ENCODE assay signal across 22 cellular contexts in genomic region chr2:134976074-134976702, GRCh38.
"Had no signal": no experiment of that assay in that cellular context is flagged by ENCODE, and none has a peak within 500 bp of the region (broad histone marks: within the 10 kb centered on the region; RNA-seq: fewer than 3 reads in every experiment).

No MANE protein-coding gene starts in this region.

- ATAC-seq: activated CD4-positive, alpha-beta T cell treated with anti-CD3 and anti-CD28 coated beads for 36 hours; activated CD8-positive, alpha-beta T cell treated with anti-CD3 and anti-CD28 coated beads for 36 hours; activated T-cell treated with anti-CD3 and anti-CD28 coated beads, Interleukin-2, amount 50 U/mL, for 72 hours; sciatic nerve; stimulated activated memory B cell treated with anti-CD40 and anti-IgM and Interleukin-4, amounts not matched to agents 10 μg/mL and 1 μg/mL and 100 μg/mL, for 72 hours had no signal

- H3K27me3 ChIP-seq: brain microvascular endothelial cell, dorsolateral prefrontal cortex, esophagus squamous epithelium, spleen, tibial artery, uterus had no signal

- H3K4me1 ChIP-seq: esophagus squamous epithelium, spleen, tibial artery, uterus had no signal

- H3K27me3 Mint-ChIP-seq: activated naive CD8-positive, alpha-beta T cell treated with anti-CD3 and anti-CD28 coated beads for 36 hours; progenitor cell of endocrine pancreas had no signal

- H3K9me3 ChIP-seq: uterus had no signal

- DNase-seq: activated CD4-positive, alpha-beta T cell treated with anti-CD3 and anti-CD28 coated beads for 36 hours; activated CD8-positive, alpha-beta memory T cell treated with anti-CD3 and anti-CD28 coated beads, Interleukin-2, amount 50 U/mL, for 4 hours; activated CD8-positive, alpha-beta T cell treated with anti-CD3 and anti-CD28 coated beads for 36 hours; activated gamma-delta T cell treated with Interleukin-2 at 50 U/mL for 16 hours; activated naive CD8-positive, alpha-beta T cell treated with anti-CD3 and anti-CD28 coated beads for 36 hours; activated T-cell treated with anti-CD3 and anti-CD28 coated beads, Interleukin-2, amount 50 U/mL, for 72 hours; brain microvascular endothelial cell; dorsolateral prefrontal cortex; esophagus squamous epithelium; foreskin melanocyte; left cardiac atrium; occipital lobe; spleen; stimulated activated CD4-positive, alpha-beta T cell treated with anti-CD3 and anti-CD28 coated beads, Interleukin-1b, Interleukin-23, amount 100 ng/mL, for 48 hours; T-helper 9 cell; tibial artery; uterus had no signal

- H3K4me1 Mint-ChIP-seq: stimulated activated memory B cell treated with anti-CD40 and anti-IgM and Interleukin-4, amounts not matched to agents 10 μg/mL and 1 μg/mL and 100 μg/mL, for 72 hours had no signal

- H3K4me3 ChIP-seq: dorsolateral prefrontal cortex, esophagus squamous epithelium, tibial artery, uterus had no signal

- H3K27ac ChIP-seq: brain microvascular endothelial cell, dorsolateral prefrontal cortex, esophagus squamous epithelium, spleen, tibial artery, uterus, VCaP had no signal

- H3K4me3 Mint-ChIP-seq: activated CD4-positive, alpha-beta T cell treated with anti-CD3 and anti-CD28 coated beads for 36 hours; activated CD8-positive, alpha-beta T cell treated with anti-CD3 and anti-CD28 coated beads for 36 hours; activated naive CD8-positive, alpha-beta T cell treated with anti-CD3 and anti-CD28 coated beads for 36 hours; activated T-cell treated with anti-CD3 and anti-CD28 coated beads, Interleukin-2, amount 50 U/mL, for 72 hours; natural killer cell treated with Interleukin-12 subunit alpha and Interleukin-12 subunit beta and Interleukin-15 and Interleukin-18, amount 100 ng/mL, for 72 hours; stimulated activated memory B cell treated with anti-CD40 and anti-IgM and Interleukin-4, amounts not matched to agents 10 μg/mL and 1 μg/mL and 100 μg/mL, for 72 hours had no signal

- H3K36me3 ChIP-seq: brain microvascular endothelial cell, esophagus squamous epithelium, spleen, tibial artery, uterus had no signal

- H3K27ac Mint-ChIP-seq: activated CD4-positive, alpha-beta T cell treated with anti-CD3 and anti-CD28 coated beads for 36 hours; activated CD8-positive, alpha-beta T cell treated with anti-CD3 and anti-CD28 coated beads for 36 hours; activated naive CD8-positive, alpha-beta T cell treated with anti-CD3 and anti-CD28 coated beads for 36 hours; activated T-cell treated with anti-CD3 and anti-CD28 coated beads, Interleukin-2, amount 50 U/mL, for 72 hours; natural killer cell treated with Interleukin-12 subunit alpha and Interleukin-12 subunit beta and Interleukin-15 and Interleukin-18, amount 100 ng/mL, for 72 hours; progenitor cell of endocrine pancreas; stimulated activated memory B cell treated with anti-CD40 and anti-IgM and Interleukin-4, amounts not matched to agents 10 μg/mL and 1 μg/mL and 100 μg/mL, for 72 hours had no signal
